2 cellular contexts compared by ENCODE assay signal in genomic region chr4:124946696-124947095, GRCh38.
TF ChIP-seq lines count a peak whose summit lies in the region.

No MANE protein-coding gene starts in this region.

TF ChIP-seq in A549, 52 proteins besides CTCF, POLR2A, EP300 and RAD21:
- TF ChIP-seq ZNF302 (CRISPR knock-in tag; IDR thresholded peaks at IDR 0.05) (no peak), REST (IDR thresholded peaks at IDR 0.05) (no peak), FOSL2 (IDR thresholded peaks at IDR 0.05) (no peak), FOSL2 (CRISPR knock-in tag; IDR thresholded peaks at IDR 0.05) (no peak), POLR2AphosphoS2 (conservative IDR thresholded peaks at IDR 0.05; ENCODE audit: low read length) (no peak), ELK1 (IDR thresholded peaks at IDR 0.05; ENCODE audit: low read depth, low read length) (no peak), FOXS1 (CRISPR knock-in tag; IDR thresholded peaks at IDR 0.05) (no peak), JUNB (IDR thresholded peaks at IDR 0.05) (no peak), USF2 (IDR thresholded peaks at IDR 0.05) (no peak), ZSCAN20 (CRISPR knock-in tag; IDR thresholded peaks at IDR 0.05) (no peak), RARB (CRISPR knock-in tag; IDR thresholded peaks at IDR 0.05) (no peak), ATOH8 (CRISPR knock-in tag; IDR thresholded peaks at IDR 0.05; ENCODE audit: low read depth) (no peak), HES2 (IDR thresholded peaks at IDR 0.05) (no peak), CHD2 (IDR thresholded peaks at IDR 0.05; ENCODE audit: low read length, partially characterized antibody) (no peak), KDM1A (IDR thresholded peaks at IDR 0.05; ENCODE audit: low read depth) (no peak), CBX8 (IDR thresholded peaks at IDR 0.05) (no peak), HOXA7 (CRISPR knock-in tag; IDR thresholded peaks at IDR 0.05) (no peak), NR3C1 (IDR thresholded peaks at IDR 0.05) (no peak)

TF ChIP-seq in IMR-90, 13 proteins besides CTCF, POLR2A, EP300 and RAD21:
- no peak for TF ChIP-seq USF2 (IDR thresholded peaks at IDR 0.05; ENCODE audit: low read depth, low read length)
- no peak for TF ChIP-seq RFX5 (IDR thresholded peaks at IDR 0.05; ENCODE audit: low read depth, low read length)
- TF ChIP-seq ELK1 (IDR thresholded peaks at IDR 0.05; ENCODE audit: borderline replicate concordance, low read depth, low read length) = no peak
- TF ChIP-seq RCOR1 (IDR thresholded peaks at IDR 0.05; ENCODE audit: insufficient replicate concordance, low read length) = no peak
- no peak for TF ChIP-seq MAFK (IDR thresholded peaks at IDR 0.05; ENCODE audit: low read depth, low read length)
- no peak for TF ChIP-seq SMC3 (IDR thresholded peaks at IDR 0.05; ENCODE audit: low read depth, low read length)
- TF ChIP-seq BHLHE40 (IDR thresholded peaks at IDR 0.05; ENCODE audit: low read depth, low read length) = no peak
- no peak for TF ChIP-seq NFE2L2 (IDR thresholded peaks at IDR 0.05; ENCODE audit: low read depth, low read length)
- TF ChIP-seq MAZ (IDR thresholded peaks at IDR 0.05; ENCODE audit: borderline replicate concordance, low read depth, low read length) = no peak
- TF ChIP-seq FOS (IDR thresholded peaks at IDR 0.05; ENCODE audit: low read depth, low read length) = no peak
- TF ChIP-seq CEBPB (IDR thresholded peaks at IDR 0.05; ENCODE audit: low read depth, low read length) = no peak
- TF ChIP-seq MXI1 (IDR thresholded peaks at IDR 0.05; ENCODE audit: borderline replicate concordance, low read depth, low read length) = no peak
- TF ChIP-seq CHD1 (IDR thresholded peaks at IDR 0.05; ENCODE audit: low read depth, low read length) = no peak
